ENCODE assay signal across 33 cellular contexts in genomic region chr2:101097638-101098037, GRCh38.
"Had no signal": no experiment of that assay in that cellular context is flagged by ENCODE, and none has a peak within 500 bp of the region (broad histone marks: within the 10 kb centered on the region; RNA-seq: fewer than 3 reads in every experiment).

No MANE protein-coding gene starts in this region.

- H3K4me1 Mint-ChIP-seq: activated B cell treated with CpG ODN at 0.5 μM for 24 hours; activated CD4-positive, alpha-beta memory T cell treated with anti-CD3 and anti-CD28 coated beads, Interleukin-2, amount 10 ng/mL, durations not matched to agents 7 days and 5 days; activated CD4-positive, alpha-beta T cell treated with anti-CD3 and anti-CD28 coated beads, Interleukin-2, amount 10 ng/mL, durations not matched to agents 7 days and 5 days; activated CD8-positive, alpha-beta memory T cell treated with anti-CD3 and anti-CD28 coated beads, Interleukin-2, amount 10 ng/mL, durations not matched to agents 7 days and 5 days; activated naive CD8-positive, alpha-beta T cell treated with anti-CD3 and anti-CD28 coated beads for 36 hours had no signal

- H3K36me3 Mint-ChIP-seq: activated CD8-positive, alpha-beta memory T cell treated with anti-CD3 and anti-CD28 coated beads, Interleukin-2, amount 10 ng/mL, durations not matched to agents 7 days and 5 days had no signal

- H3K27ac ChIP-seq: adrenal gland, brain microvascular endothelial cell, breast epithelium had no signal

- H3K4me3 ChIP-seq: adrenal gland, body of pancreas, breast epithelium had no signal

- H3K27ac Mint-ChIP-seq: activated B cell treated with CpG ODN at 0.5 μM for 24 hours; activated CD4-positive, alpha-beta memory T cell treated with anti-CD3 and anti-CD28 coated beads, Interleukin-2, amount 10 ng/mL, durations not matched to agents 7 days and 5 days; activated CD4-positive, alpha-beta T cell treated with anti-CD3 and anti-CD28 coated beads, Interleukin-2, amount 10 ng/mL, durations not matched to agents 7 days and 5 days; activated CD8-positive, alpha-beta memory T cell treated with anti-CD3 and anti-CD28 coated beads, Interleukin-2, amount 10 ng/mL, durations not matched to agents 7 days and 5 days; activated CD8-positive, alpha-beta T cell treated with anti-CD3 and anti-CD28 coated beads, Interleukin-2, amount 10 ng/mL, durations not matched to agents 7 days and 5 days; activated naive CD4-positive, alpha-beta T cell treated with anti-CD3 and anti-CD28 coated beads for 36 hours; activated naive CD4-positive, alpha-beta T cell treated with anti-CD3 and anti-CD28 coated beads, Interleukin-2, amount 50 U/mL, for 72 hours; activated naive CD8-positive, alpha-beta T cell treated with anti-CD3 and anti-CD28 coated beads for 36 hours; activated T-cell treated with anti-CD3 and anti-CD28 coated beads, Interleukin-2, amount 50 U/mL, for 24 hours; activated T-helper 2 cell treated with anti-CD3 and anti-CD28 coated beads, Interferon-gamma antibody, Interleukin-2, Interleukin-4, amounts not matched to agents 10 μg/mL and 5 μg/mL and 100 μg/mL, durations not matched to agents 14 hours and 24 hours and 36 hours; T-helper 1 cell treated with Interleukin-12 subunit alpha and Interleukin-12 subunit beta and Interleukin-4 antibody, amounts not matched to agents 30 μg/mL and 1 μg/mL, for 36 hours; T-helper 2 cell treated with Interferon-gamma antibody and Interleukin-4, amounts not matched to agents 5 μg/mL and 100 μg/mL, for 36 hours had no signal

- H3K9me3 ChIP-seq: adrenal gland, body of pancreas had no signal

- FAIRE-seq: astrocyte had no signal

- H3K4me3 Mint-ChIP-seq: activated B cell treated with CpG ODN at 0.5 μM for 24 hours; activated CD4-positive, alpha-beta memory T cell treated with anti-CD3 and anti-CD28 coated beads, Interleukin-2, amount 10 ng/mL, durations not matched to agents 7 days and 5 days; activated CD4-positive, alpha-beta T cell treated with anti-CD3 and anti-CD28 coated beads, Interleukin-2, amount 10 ng/mL, durations not matched to agents 7 days and 5 days; activated CD8-positive, alpha-beta memory T cell treated with anti-CD3 and anti-CD28 coated beads, Interleukin-2, amount 10 ng/mL, durations not matched to agents 7 days and 5 days; activated CD8-positive, alpha-beta T cell treated with anti-CD3 and anti-CD28 coated beads, Interleukin-2, amount 10 ng/mL, durations not matched to agents 7 days and 5 days; activated naive CD4-positive, alpha-beta T cell treated with anti-CD3 and anti-CD28 coated beads for 36 hours; activated naive CD8-positive, alpha-beta T cell treated with anti-CD3 and anti-CD28 coated beads for 36 hours; activated T-cell treated with anti-CD3 and anti-CD28 coated beads, Interleukin-2, amount 50 U/mL, for 24 hours; T-helper 1 cell treated with Interleukin-12 subunit alpha and Interleukin-12 subunit beta and Interleukin-4 antibody, amounts not matched to agents 30 μg/mL and 1 μg/mL, for 36 hours; T-helper 2 cell treated with Interferon-gamma antibody and Interleukin-4, amounts not matched to agents 5 μg/mL and 100 μg/mL, for 36 hours had no signal

- DNase-seq: activated B cell treated with CpG ODN at 0.5 μM for 24 hours; activated CD4-positive, alpha-beta memory T cell treated with anti-CD3 and anti-CD28 coated beads, Interleukin-2, amount 10 ng/mL, durations not matched to agents 7 days and 5 days; activated CD4-positive, alpha-beta T cell treated with anti-CD3 and anti-CD28 coated beads for 4 hours; activated CD4-positive, alpha-beta T cell treated with anti-CD3 and anti-CD28 coated beads, Interleukin-2, amount 10 ng/mL, durations not matched to agents 7 days and 5 days; activated CD4-positive, alpha-beta T cell treated with anti-CD3 and anti-CD28 coated beads, Interleukin-2, amount 50 U/mL, for 48 hours; activated CD4-positive, CD25-positive, alpha-beta regulatory T cell treated with anti-CD3 and anti-CD28 coated beads, Interleukin-2, amount 50 U/mL, for 72 hours; activated CD8-positive, alpha-beta memory T cell treated with anti-CD3 and anti-CD28 coated beads for 24 hours; activated CD8-positive, alpha-beta memory T cell treated with anti-CD3 and anti-CD28 coated beads, Interleukin-2, amount 10 ng/mL, durations not matched to agents 7 days and 5 days; activated CD8-positive, alpha-beta memory T cell treated with anti-CD3 and anti-CD28 coated beads, Interleukin-2, amount 50 U/mL, for 48 hours; activated CD8-positive, alpha-beta T cell treated with anti-CD3 and anti-CD28 coated beads, Interleukin-2, amount 10 ng/mL, durations not matched to agents 7 days and 5 days; activated effector memory CD4-positive, alpha-beta T cell treated with Interleukin-2 at 50 U/mL for 16 hours; activated gamma-delta T cell treated with Interleukin-2 at 50 U/mL for 16 hours; activated naive CD4-positive, alpha-beta T cell; activated naive CD4-positive, alpha-beta T cell treated with anti-CD3 and anti-CD28 coated beads for 36 hours; activated naive CD4-positive, alpha-beta T cell treated with anti-CD3 and anti-CD28 coated beads, Interleukin-2, amount 50 U/mL, for 16 hours; activated naive CD8-positive, alpha-beta T cell treated with anti-CD3 and anti-CD28 coated beads for 36 hours; activated T-cell treated with anti-CD3 and anti-CD28 coated beads, Interleukin-2, amount 50 U/mL, for 24 hours; activated T-cell treated with anti-CD3 and anti-CD28 coated beads, Interleukin-2, amount 50 U/mL, for 48 hours; adrenal gland; amniotic stem cell; aorta; body of pancreas; brain microvascular endothelial cell; central memory CD4-positive, alpha-beta T cell; T-helper 1 cell; T-helper 2 cell; T-helper 9 cell had no signal

- H3K36me3 ChIP-seq: adrenal gland, brain microvascular endothelial cell, breast epithelium had no signal

- H3K4me1 ChIP-seq: adrenal gland, breast epithelium had no signal

- ATAC-seq: activated CD8-positive, alpha-beta memory T cell treated with anti-CD3 and anti-CD28 coated beads, Interleukin-2, amount 10 ng/mL, durations not matched to agents 7 days and 5 days; activated CD8-positive, alpha-beta T cell treated with anti-CD3 and anti-CD28 coated beads, Interleukin-2, amount 10 ng/mL, durations not matched to agents 7 days and 5 days; activated naive CD4-positive, alpha-beta T cell treated with anti-CD3 and anti-CD28 coated beads, Interleukin-2, amount 50 U/mL, for 72 hours; body of pancreas had no signal

- H3K27me3 ChIP-seq: adrenal gland, body of pancreas, brain microvascular endothelial cell, breast epithelium had no signal
